ENCODE assay signal across 1 cellular context in the genomic region with DNA sequence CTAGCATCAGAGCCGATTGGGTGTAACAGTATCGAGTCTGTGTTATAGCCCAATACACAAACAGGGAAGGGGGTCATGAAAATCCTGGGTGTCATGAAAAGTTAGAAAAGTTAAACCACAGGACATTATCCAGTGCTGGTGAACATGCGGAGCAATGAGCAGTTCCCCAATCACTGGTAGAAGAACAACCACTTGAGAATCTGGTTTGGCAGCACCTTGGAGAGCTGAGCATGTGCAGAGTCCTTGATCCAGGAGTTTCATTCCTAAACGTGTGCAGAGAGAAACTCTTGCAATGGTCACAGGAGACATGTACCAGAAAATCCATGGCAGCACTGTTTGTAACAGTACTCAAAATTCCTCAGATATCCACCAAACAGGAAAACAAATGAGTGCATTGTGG.
TF ChIP-seq lines count a peak whose summit lies in the region.

No MANE protein-coding gene starts in this region.

TF ChIP-seq in GM23338, 12 proteins besides CTCF, POLR2A, EP300 and RAD21 (continued from another document):
- TF ChIP-seq JUNB (IDR thresholded peaks at IDR 0.05; ENCODE audit: unreplicated experiment), result no peak
- TF ChIP-seq CREB1 (CRISPR knock-in tag; IDR thresholded peaks at IDR 0.05; ENCODE audit: low read depth), result no peak
